9 cellular contexts compared by ENCODE assay signal in genomic region chr14:76917158-76917596, GRCh38.
DNase-seq lines count a peak whose midpoint lies in the region; ATAC-seq and TF ChIP-seq lines count a peak whose summit lies in the region.
"Had no signal": no experiment of that assay in that cellular context is flagged by ENCODE, and none has a peak within 500 bp of the region (broad histone marks: within the 10 kb centered on the region; RNA-seq: fewer than 3 reads in every experiment).

No MANE protein-coding gene starts in this region.

- H3K36me3 ChIP-seq in mammary epithelial cell (ENCODE audit: insufficient read depth, low read length): no peaks in the 10 kb centered on the region
- no peaks in the 10 kb centered on the region for H3K36me3 ChIP-seq in upper lobe of right lung

- peaks cover 71% of the 10 kb centered on the region for H3K4me1 Mint-ChIP-seq in activated CD4-positive, alpha-beta T cell treated with anti-CD3 and anti-CD28 coated beads, Interleukin-2, amount 10 ng/mL, durations not matched to agents 7 days and 5 days

- H4K20me1 ChIP-seq in mammary epithelial cell (ENCODE audit: insufficient read depth, low read length): no peaks in the 10 kb centered on the region

- 67% methylated on average over 6 of the region's 7 CpGs for WGBS in mammary epithelial cell (ENCODE audit: low coverage, missing lambda C conversion rate)

- ATAC-seq in left colon (no peak), upper lobe of right lung (no peak)

- no peak overlapping the region for H3K9ac ChIP-seq in mammary epithelial cell (ENCODE audit: insufficient read depth, low read length)

- H3K9me3 Mint-ChIP-seq in activated CD4-positive, alpha-beta T cell treated with anti-CD3 and anti-CD28 coated beads, Interleukin-2, amount 10 ng/mL, durations not matched to agents 7 days and 5 days: no peaks in the 10 kb centered on the region

- intact Hi-C loops in mammary epithelial cell (cut with micrococcal nuclease) (loop anchor here (1.0 kb wide), 3 partner anchors 41 to 153 kb away; no protein-coding TSS in a partner anchor), left colon (cut with DNase I, micrococcal nuclease) (loop anchor here in 1 of 2 donors (10.0 kb wide), 1 partner anchor 138 kb away; no protein-coding TSS in a partner anchor), upper lobe of right lung (cut with DNase I) (loop anchor here (10.0 kb wide), 1 partner anchor 108 kb away; the partner anchor contains the start of gene IRF2BPL)

- no TSS peak for BruUV-seq in mammary epithelial cell (replicated peaks; lab: Mats Ljungman, UMichigan)

- peaks cover 51% of the 10 kb centered on the region for H3K4me1 ChIP-seq in mammary epithelial cell (ENCODE audit: insufficient read depth, low read length)
- peaks cover 51% of the 10 kb centered on the region for H3K4me1 ChIP-seq in upper lobe of right lung

- no peak overlapping the region for H3K4me2 ChIP-seq in mammary epithelial cell (ENCODE audit: insufficient read depth, low read depth, low read length)

- peak overlapping the region; percentile 88 for H3K27ac ChIP-seq in mammary epithelial cell (ENCODE audit: insufficient read depth, low read depth, low read length)
- H3K27ac ChIP-seq in upper lobe of right lung: peak overlapping the region; percentile 88

- no peak overlapping the region for H3K4me3 Mint-ChIP-seq in activated CD4-positive, alpha-beta T cell treated with anti-CD3 and anti-CD28 coated beads, Interleukin-2, amount 10 ng/mL, durations not matched to agents 7 days and 5 days
- H3K4me3 Mint-ChIP-seq: activated naive CD8-positive, alpha-beta T cell had no signal

- in situ Hi-C loops in mammary epithelial cell (cut with MboI; ENCODE audit: low sequenced_read_pairs in 2 of 2): loop anchor here in 1 of 2 donors (5.0 to 10.0 kb wide), 2 partner anchors 105 to 148 kb away; no protein-coding TSS in a partner anchor

- POLR2A ChIA-PET in activated CD4-positive, alpha-beta T cell treated with anti-CD3 and anti-CD28 coated beads, Interleukin-2, amount 10 ng/mL, durations not matched to agents 7 days and 5 days (lab: Charles Lee): no interaction called here

- CTCF ChIA-PET in activated CD4-positive, alpha-beta T cell treated with anti-CD3 and anti-CD28 coated beads, Interleukin-2, amount 10 ng/mL, durations not matched to agents 7 days and 5 days (lab: Charles Lee): interaction anchor here (0.8 to 1.6 kb wide), 8 partner anchors 12 to 151 kb away, joined by 3 to 9 read pairs (median 6); no protein-coding TSS in a partner anchor
- CTCF ChIA-PET in mammary epithelial cell (lab: Charles Lee; ENCODE audit: low non-redundant PET): interaction anchor here (0.5 to 0.7 kb wide), 2 partner anchors 17 to 149 kb away, joined by 4 to 6 read pairs; no protein-coding TSS in a partner anchor

- H3K4me3 ChIP-seq in mammary epithelial cell (replicated peaks in 1 of 3; ENCODE audit: insufficient read depth in 1 of 3, low read depth in 2 of 3, low read length in 3 of 3) (no peak overlapping the region), upper lobe of right lung (no peak overlapping the region)

- no peaks in the 10 kb centered on the region for H3K27me3 ChIP-seq in mammary epithelial cell (ENCODE audit: insufficient read depth, low read length)
- no peaks in the 10 kb centered on the region for H3K27me3 ChIP-seq in upper lobe of right lung

- H3K9me3 ChIP-seq in mammary epithelial cell (replicated peaks; ENCODE audit: insufficient read depth, low read length) (no peaks in the 10 kb centered on the region), upper lobe of right lung (no peaks in the 10 kb centered on the region)

- TF ChIP-seq CTCF in mammary epithelial cell (conservative IDR thresholded peaks at IDR 0.05 in 1 of 2, IDR thresholded peaks at IDR 0.05 in 1 of 2; ENCODE audit: extremely low read depth in 1 of 2, insufficient read depth in 1 of 2, low read depth in 1 of 2, low read length in 2 of 2): peak; percentile 84 to 88
- TF ChIP-seq CTCF in upper lobe of right lung (IDR thresholded peaks at IDR 0.05): peak; percentile 54

- no peak overlapping the region for H3K27ac Mint-ChIP-seq in activated CD4-positive, alpha-beta T cell treated with anti-CD3 and anti-CD28 coated beads, Interleukin-2, amount 10 ng/mL, durations not matched to agents 7 days and 5 days
- H3K27ac Mint-ChIP-seq: activated naive CD8-positive, alpha-beta T cell had no signal

- no peaks in the 10 kb centered on the region for H3K36me3 Mint-ChIP-seq in activated CD4-positive, alpha-beta T cell treated with anti-CD3 and anti-CD28 coated beads, Interleukin-2, amount 10 ng/mL, durations not matched to agents 7 days and 5 days (ENCODE audit: low read depth)
- H3K36me3 Mint-ChIP-seq: activated naive CD8-positive, alpha-beta T cell had no signal

- H3K27me3 Mint-ChIP-seq in activated CD4-positive, alpha-beta T cell treated with anti-CD3 and anti-CD28 coated beads, Interleukin-2, amount 10 ng/mL, durations not matched to agents 7 days and 5 days: no peaks in the 10 kb centered on the region
- H3K27me3 Mint-ChIP-seq: activated naive CD8-positive, alpha-beta T cell had no signal

- DNase-seq in activated CD4-positive, alpha-beta T cell treated with anti-CD3 and anti-CD28 coated beads for 48 hours: peak; percentile 25
- no peak for DNase-seq in activated CD4-positive, alpha-beta T cell treated with anti-CD3 and anti-CD28 coated beads, Interleukin-2, amount 10 ng/mL, durations not matched to agents 7 days and 5 days
- peak; percentile 66 for DNase-seq in NCI-H226
- DNase-seq in mammary epithelial cell: peak; percentile 60
- peak; percentile 52 to 77 for DNase-seq in left colon
- DNase-seq in upper lobe of right lung: no peak
- no peak for DNase-seq in activated gamma-delta T cell (lab: John Stamatoyannopoulos, UW)
- no peak for DNase-seq in OCI-M2 (lab: John Stamatoyannopoulos, UW; ENCODE audit: unreplicated experiment)

- H2AFZ ChIP-seq in mammary epithelial cell (ENCODE audit: low read depth, low read length): no peak overlapping the region

- dilution Hi-C loops in mammary epithelial cell (cut with HindIII; ENCODE audit: low sequenced_read_pairs): no loop called here

- H3K79me2 ChIP-seq in mammary epithelial cell (ENCODE audit: insufficient read depth, low read length): no peaks in the 10 kb centered on the region

Comparison
In these comparisons a context has a peak if more than half of its experiments do, and no peak if none do; other contexts are left out.
1. DNase-seq: peak in activated CD4-positive, alpha-beta T cell treated with anti-CD3 and anti-CD28 coated beads for 48 hours (single experiment), NCI-H226 (single experiment), mammary epithelial cell (single experiment) and left colon (2 of 2); none in activated CD4-positive, alpha-beta T cell treated with anti-CD3 and anti-CD28 coated beads, Interleukin-2, amount 10 ng/mL, durations not matched to agents 7 days and 5 days (single experiment), upper lobe of right lung (single experiment), activated gamma-delta T cell (single experiment) and OCI-M2 (single experiment).